Comparison of ENCODE assay signal across 21 cellular contexts in the genomic region with DNA sequence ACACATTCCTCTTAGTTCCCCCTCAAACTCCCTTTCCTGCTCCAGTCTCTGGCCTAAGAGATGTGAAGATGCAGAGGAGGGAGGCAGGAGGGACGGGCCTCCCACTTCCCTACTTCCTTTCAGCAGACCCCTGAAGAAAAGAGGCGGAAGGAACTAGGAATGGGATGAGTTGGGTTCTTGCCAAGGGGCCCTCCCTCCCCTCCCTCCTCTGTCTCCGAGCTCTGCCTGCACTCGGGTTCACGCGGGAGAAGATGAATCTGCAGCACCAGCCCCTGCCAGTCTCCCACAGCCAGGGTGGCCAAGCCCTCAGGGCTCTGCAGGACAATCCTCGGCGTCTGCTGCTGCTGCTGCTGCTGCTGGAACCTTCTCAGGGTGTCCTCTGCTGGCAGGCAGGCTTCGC. TPM values are rescaled to one million over a fixed set of nuclear protein-coding genes. Genes with fewer than 3 reads are reported as not detected.
DNase-seq lines count a peak whose midpoint lies in the region; ATAC-seq and TF ChIP-seq lines count a peak whose summit lies in the region.
"Had no signal": no experiment of that assay in that cellular context is flagged by ENCODE, and none has a peak within 500 bp of the region (broad histone marks: within the 10 kb centered on the region; RNA-seq: fewer than 3 reads in every experiment).

No MANE protein-coding gene starts in this region.

- no peaks in the 10 kb centered on the region for H3K27me3 ChIP-seq in right atrium auricular region
- H3K27me3 ChIP-seq: Peyer's patch had no signal

- no peak overlapping the region for H3K27ac Mint-ChIP-seq in stimulated activated naive CD8-positive, alpha-beta T cell treated with anti-CD3 and anti-CD28 coated beads, Interleukin-15, amount 100 ng/mL, for 72 hours

- no peak for ATAC-seq in Right ventricle myocardium inferior
- no peak for ATAC-seq in stimulated activated naive CD8-positive, alpha-beta T cell treated with anti-CD3 and anti-CD28 coated beads, Interleukin-15, amount 100 ng/mL, for 72 hours
- ATAC-seq: A549, HCT116, K562 had no signal

- H3K4me3 Mint-ChIP-seq in stimulated activated naive CD8-positive, alpha-beta T cell treated with anti-CD3 and anti-CD28 coated beads, Interleukin-15, amount 100 ng/mL, for 72 hours = no peak overlapping the region
- H3K4me3 Mint-ChIP-seq: CD14-positive monocyte had no signal

- H3K36me3 ChIP-seq in right atrium auricular region = no peaks in the 10 kb centered on the region
- H3K36me3 ChIP-seq in mesodermal cell (ENCODE audit: control insufficient read depth, insufficient read depth, low read length) = no peaks in the 10 kb centered on the region
- H3K36me3 ChIP-seq: Peyer's patch had no signal

- DNase-seq in right atrium auricular region (ENCODE audit: low spot score) = peak; percentile 50
- DNase-seq in Right ventricle myocardium inferior (ENCODE audit: missing footprints) = no peak
- peak; percentile 58 for DNase-seq in ecto neural progenitor cell (ENCODE audit: low spot score)
- DNase-seq in stimulated activated CD4-positive, alpha-beta T cell treated with anti-CD3 and anti-CD28 coated beads, Interleukin-12 subunit alpha, Interleukin-12 subunit beta, amount 100 ng/mL, for 4 hours = no peak
- no peak for DNase-seq in T-helper 9 cell
- DNase-seq in stimulated activated CD4-positive, alpha-beta T cell treated with anti-CD3 and anti-CD28 coated beads, Interleukin-2, amount 100 ng/mL, for 24 hours = no peak
- no peak for DNase-seq in stimulated activated naive CD8-positive, alpha-beta T cell treated with anti-CD3 and anti-CD28 coated beads, Interleukin-15, amount 100 ng/mL, for 72 hours
- DNase-seq: COR-L47, DMS153, EL, NCI-H146, NCI-H446, NCI-H774, Peyer's patch, SHP77 had no signal

- no peaks in the 10 kb centered on the region for H3K9me3 ChIP-seq in right atrium auricular region
- no peaks in the 10 kb centered on the region for H3K9me3 ChIP-seq in mesodermal cell (ENCODE audit: control insufficient read depth, low read length)
- H3K9me3 ChIP-seq: A549, Peyer's patch had no signal

- no peaks in the 10 kb centered on the region for H3K9me3 Mint-ChIP-seq in stimulated activated naive CD8-positive, alpha-beta T cell treated with anti-CD3 and anti-CD28 coated beads, Interleukin-15, amount 100 ng/mL, for 72 hours

- H3K27ac ChIP-seq in right atrium auricular region (no peak overlapping the region), mesodermal cell (ENCODE audit: low read depth, low read length, severe bottlenecking) (peak overlapping the region; percentile 45)
- H3K27ac ChIP-seq: A549, HL-60, Peyer's patch had no signal

- H3K4me3 ChIP-seq in right atrium auricular region (no peak overlapping the region), mesodermal cell (ENCODE audit: extremely low read depth, insufficient read depth, low read length, poor library complexity, severe bottlenecking) (no peak overlapping the region)
- H3K4me3 ChIP-seq: A549, K562, Peyer's patch had no signal

- peaks cover 52% of the 10 kb centered on the region for H3K27me3 Mint-ChIP-seq in stimulated activated naive CD8-positive, alpha-beta T cell treated with anti-CD3 and anti-CD28 coated beads, Interleukin-15, amount 100 ng/mL, for 72 hours

- peaks cover 6% of the 10 kb centered on the region for H3K4me1 Mint-ChIP-seq in stimulated activated naive CD8-positive, alpha-beta T cell treated with anti-CD3 and anti-CD28 coated beads, Interleukin-15, amount 100 ng/mL, for 72 hours

- no peaks in the 10 kb centered on the region for H3K4me1 ChIP-seq in right atrium auricular region
- peaks cover 9% of the 10 kb centered on the region for H3K4me1 ChIP-seq in mesodermal cell (ENCODE audit: control insufficient read depth, insufficient read depth, low read length, poor library complexity, severe bottlenecking)
- H3K4me1 ChIP-seq: A549, Peyer's patch had no signal

- no peak for TF ChIP-seq CTCF in right atrium auricular region (IDR thresholded peaks at IDR 0.05)

- 38 to 46% methylated on average over 7 of the region's 9 CpGs for WGBS in mesodermal cell (ENCODE audit: insufficient coverage in 2 of 2), 2 experiments

- intact Hi-C loops in Right ventricle myocardium inferior (cut with DNase I) = loop anchor here (5.0 kb wide), 1 partner anchor 178 kb away; no protein-coding TSS in a partner anchor

RNA-seq across cellular contexts. Expression of a gene that starts 24.3 kb away (rescaled TPM):
- 1 to 10 TPM; 5.5 to 6.9 TPM for total RNA-seq in right atrium auricular region
- total RNA-seq in Right ventricle myocardium inferior = 9.1 TPM
- polyA plus RNA-seq in mesodermal cell (2013, experiment 1 of 2) = 10.9 TPM
- 10.0 TPM for polyA plus RNA-seq in mesodermal cell (2013, experiment 2 of 2)
- total RNA-seq: K562 had no signal
- polyA plus RNA-seq: A549, CD14-positive monocyte, K562 had no signal

RNA-seq across cellular contexts. Expression of a gene that starts 28.8 kb away (rescaled TPM):
- total RNA-seq in right atrium auricular region = 10 to 100 TPM in 1 of 2 donors, 1 to 10 TPM in 1; 8.3 to 15.3 TPM
- 6.0 TPM for total RNA-seq in Right ventricle myocardium inferior
- polyA plus RNA-seq in mesodermal cell (2013, experiment 1 of 2) = 24.4 TPM
- 19.8 TPM for polyA plus RNA-seq in mesodermal cell (2013, experiment 2 of 2)

Comparison
In these comparisons a context has a peak if more than half of its experiments do, and no peak if none do; other contexts are left out.
1. DNase-seq: peak in right atrium auricular region (single experiment) and ecto neural progenitor cell (single experiment); none in Right ventricle myocardium inferior (single experiment), stimulated activated CD4-positive, alpha-beta T cell treated with anti-CD3 and anti-CD28 coated beads, Interleukin-12 subunit alpha, Interleukin-12 subunit beta, amount 100 ng/mL, for 4 hours (single experiment), T-helper 9 cell (single experiment), stimulated activated CD4-positive, alpha-beta T cell treated with anti-CD3 and anti-CD28 coated beads, Interleukin-2, amount 100 ng/mL, for 24 hours (0 of 2) and stimulated activated naive CD8-positive, alpha-beta T cell treated with anti-CD3 and anti-CD28 coated beads, Interleukin-15, amount 100 ng/mL, for 72 hours (0 of 2).